Comparison of ENCODE assay signal across 1 cellular context in the genomic region with DNA sequence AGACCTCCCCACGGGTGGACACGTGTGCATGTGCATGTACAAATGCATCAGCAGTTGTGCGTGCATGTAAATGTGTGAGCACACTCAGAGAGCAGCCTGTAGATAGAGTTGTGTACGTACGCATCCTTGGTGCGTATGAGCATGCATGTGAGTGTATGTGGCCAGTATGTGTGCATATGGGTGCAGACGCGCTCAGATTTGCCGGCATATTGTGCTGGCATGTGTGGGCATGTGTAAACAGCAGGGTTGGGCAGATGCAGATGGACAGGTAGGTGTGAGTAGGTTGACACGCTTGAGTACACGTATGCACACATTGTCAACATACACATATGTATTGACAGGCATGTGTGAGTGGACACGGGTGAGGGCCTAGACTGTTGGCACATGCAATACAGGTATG.
TF ChIP-seq lines count a peak whose summit lies in the region.

No MANE protein-coding gene starts in this region.

TF ChIP-seq in H1, 55 proteins besides CTCF, POLR2A, EP300 and RAD21 (continued from another document):
- TF ChIP-seq, protein P1, sequence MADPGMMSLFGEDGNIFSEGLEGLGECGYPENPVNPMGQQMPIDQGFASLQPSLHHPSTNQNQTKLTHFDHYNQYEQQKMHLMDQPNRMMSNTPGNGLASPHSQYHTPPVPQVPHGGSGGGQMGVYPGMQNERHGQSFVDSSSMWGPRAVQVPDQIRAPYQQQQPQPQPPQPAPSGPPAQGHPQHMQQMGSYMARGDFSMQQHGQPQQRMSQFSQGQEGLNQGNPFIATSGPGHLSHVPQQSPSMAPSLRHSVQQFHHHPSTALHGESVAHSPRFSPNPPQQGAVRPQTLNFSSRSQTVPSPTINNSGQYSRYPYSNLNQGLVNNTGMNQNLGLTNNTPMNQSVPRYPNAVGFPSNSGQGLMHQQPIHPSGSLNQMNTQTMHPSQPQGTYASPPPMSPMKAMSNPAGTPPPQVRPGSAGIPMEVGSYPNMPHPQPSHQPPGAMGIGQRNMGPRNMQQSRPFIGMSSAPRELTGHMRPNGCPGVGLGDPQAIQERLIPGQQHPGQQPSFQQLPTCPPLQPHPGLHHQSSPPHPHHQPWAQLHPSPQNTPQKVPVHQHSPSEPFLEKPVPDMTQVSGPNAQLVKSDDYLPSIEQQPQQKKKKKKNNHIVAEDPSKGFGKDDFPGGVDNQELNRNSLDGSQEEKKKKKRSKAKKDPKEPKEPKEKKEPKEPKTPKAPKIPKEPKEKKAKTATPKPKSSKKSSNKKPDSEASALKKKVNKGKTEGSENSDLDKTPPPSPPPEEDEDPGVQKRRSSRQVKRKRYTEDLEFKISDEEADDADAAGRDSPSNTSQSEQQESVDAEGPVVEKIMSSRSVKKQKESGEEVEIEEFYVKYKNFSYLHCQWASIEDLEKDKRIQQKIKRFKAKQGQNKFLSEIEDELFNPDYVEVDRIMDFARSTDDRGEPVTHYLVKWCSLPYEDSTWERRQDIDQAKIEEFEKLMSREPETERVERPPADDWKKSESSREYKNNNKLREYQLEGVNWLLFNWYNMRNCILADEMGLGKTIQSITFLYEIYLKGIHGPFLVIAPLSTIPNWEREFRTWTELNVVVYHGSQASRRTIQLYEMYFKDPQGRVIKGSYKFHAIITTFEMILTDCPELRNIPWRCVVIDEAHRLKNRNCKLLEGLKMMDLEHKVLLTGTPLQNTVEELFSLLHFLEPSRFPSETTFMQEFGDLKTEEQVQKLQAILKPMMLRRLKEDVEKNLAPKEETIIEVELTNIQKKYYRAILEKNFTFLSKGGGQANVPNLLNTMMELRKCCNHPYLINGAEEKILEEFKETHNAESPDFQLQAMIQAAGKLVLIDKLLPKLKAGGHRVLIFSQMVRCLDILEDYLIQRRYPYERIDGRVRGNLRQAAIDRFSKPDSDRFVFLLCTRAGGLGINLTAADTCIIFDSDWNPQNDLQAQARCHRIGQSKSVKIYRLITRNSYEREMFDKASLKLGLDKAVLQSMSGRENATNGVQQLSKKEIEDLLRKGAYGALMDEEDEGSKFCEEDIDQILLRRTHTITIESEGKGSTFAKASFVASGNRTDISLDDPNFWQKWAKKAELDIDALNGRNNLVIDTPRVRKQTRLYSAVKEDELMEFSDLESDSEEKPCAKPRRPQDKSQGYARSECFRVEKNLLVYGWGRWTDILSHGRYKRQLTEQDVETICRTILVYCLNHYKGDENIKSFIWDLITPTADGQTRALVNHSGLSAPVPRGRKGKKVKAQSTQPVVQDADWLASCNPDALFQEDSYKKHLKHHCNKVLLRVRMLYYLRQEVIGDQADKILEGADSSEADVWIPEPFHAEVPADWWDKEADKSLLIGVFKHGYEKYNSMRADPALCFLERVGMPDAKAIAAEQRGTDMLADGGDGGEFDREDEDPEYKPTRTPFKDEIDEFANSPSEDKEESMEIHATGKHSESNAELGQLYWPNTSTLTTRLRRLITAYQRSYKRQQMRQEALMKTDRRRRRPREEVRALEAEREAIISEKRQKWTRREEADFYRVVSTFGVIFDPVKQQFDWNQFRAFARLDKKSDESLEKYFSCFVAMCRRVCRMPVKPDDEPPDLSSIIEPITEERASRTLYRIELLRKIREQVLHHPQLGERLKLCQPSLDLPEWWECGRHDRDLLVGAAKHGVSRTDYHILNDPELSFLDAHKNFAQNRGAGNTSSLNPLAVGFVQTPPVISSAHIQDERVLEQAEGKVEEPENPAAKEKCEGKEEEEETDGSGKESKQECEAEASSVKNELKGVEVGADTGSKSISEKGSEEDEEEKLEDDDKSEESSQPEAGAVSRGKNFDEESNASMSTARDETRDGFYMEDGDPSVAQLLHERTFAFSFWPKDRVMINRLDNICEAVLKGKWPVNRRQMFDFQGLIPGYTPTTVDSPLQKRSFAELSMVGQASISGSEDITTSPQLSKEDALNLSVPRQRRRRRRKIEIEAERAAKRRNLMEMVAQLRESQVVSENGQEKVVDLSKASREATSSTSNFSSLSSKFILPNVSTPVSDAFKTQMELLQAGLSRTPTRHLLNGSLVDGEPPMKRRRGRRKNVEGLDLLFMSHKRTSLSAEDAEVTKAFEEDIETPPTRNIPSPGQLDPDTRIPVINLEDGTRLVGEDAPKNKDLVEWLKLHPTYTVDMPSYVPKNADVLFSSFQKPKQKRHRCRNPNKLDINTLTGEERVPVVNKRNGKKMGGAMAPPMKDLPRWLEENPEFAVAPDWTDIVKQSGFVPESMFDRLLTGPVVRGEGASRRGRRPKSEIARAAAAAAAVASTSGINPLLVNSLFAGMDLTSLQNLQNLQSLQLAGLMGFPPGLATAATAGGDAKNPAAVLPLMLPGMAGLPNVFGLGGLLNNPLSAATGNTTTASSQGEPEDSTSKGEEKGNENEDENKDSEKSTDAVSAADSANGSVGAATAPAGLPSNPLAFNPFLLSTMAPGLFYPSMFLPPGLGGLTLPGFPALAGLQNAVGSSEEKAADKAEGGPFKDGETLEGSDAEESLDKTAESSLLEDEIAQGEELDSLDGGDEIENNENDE (IDR thresholded peaks at IDR 0.05; ENCODE audit: insufficient replicate concordance, low read length): no peak
- TF ChIP-seq CBX5 (IDR thresholded peaks at IDR 0.05; ENCODE audit: low read depth, low read length) (no peak), TAF7 (optimal IDR thresholded peaks at IDR 0.05; ENCODE audit: borderline replicate concordance, low read depth, low read length) (no peak), CHD1 (IDR thresholded peaks at IDR 0.05; ENCODE audit: low read depth, low read length) (no peak), SAP30 (IDR thresholded peaks at IDR 0.05; ENCODE audit: insufficient read depth, insufficient replicate concordance, low read length) (no peak), CHD2 (IDR thresholded peaks at IDR 0.05; ENCODE audit: low read length) (no peak), CEBPB (IDR thresholded peaks at IDR 0.05; ENCODE audit: low read depth, low read length) (no peak)
- TF ChIP-seq, protein P2, sequence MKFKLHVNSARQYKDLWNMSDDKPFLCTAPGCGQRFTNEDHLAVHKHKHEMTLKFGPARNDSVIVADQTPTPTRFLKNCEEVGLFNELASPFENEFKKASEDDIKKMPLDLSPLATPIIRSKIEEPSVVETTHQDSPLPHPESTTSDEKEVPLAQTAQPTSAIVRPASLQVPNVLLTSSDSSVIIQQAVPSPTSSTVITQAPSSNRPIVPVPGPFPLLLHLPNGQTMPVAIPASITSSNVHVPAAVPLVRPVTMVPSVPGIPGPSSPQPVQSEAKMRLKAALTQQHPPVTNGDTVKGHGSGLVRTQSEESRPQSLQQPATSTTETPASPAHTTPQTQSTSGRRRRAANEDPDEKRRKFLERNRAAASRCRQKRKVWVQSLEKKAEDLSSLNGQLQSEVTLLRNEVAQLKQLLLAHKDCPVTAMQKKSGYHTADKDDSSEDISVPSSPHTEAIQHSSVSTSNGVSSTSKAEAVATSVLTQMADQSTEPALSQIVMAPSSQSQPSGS (IDR thresholded peaks at IDR 0.05; ENCODE audit: low read length): no peak
